In genomic region chr2:131394147-131394931, GRCh38 we compare ENCODE assay signal across 9 cellular contexts. TPM values are rescaled to one million over a fixed set of nuclear protein-coding genes. Genes with fewer than 3 reads are reported as not detected.
DNase-seq lines count a peak whose midpoint lies in the region; ATAC-seq and TF ChIP-seq lines count a peak whose summit lies in the region.
"Had no signal": no experiment of that assay in that cellular context is flagged by ENCODE, and none has a peak within 500 bp of the region (broad histone marks: within the 10 kb centered on the region; RNA-seq: fewer than 3 reads in every experiment).

No MANE protein-coding gene starts in this region.

- no peaks in the 10 kb centered on the region for H3K9me2 ChIP-seq in neural cell (ENCODE audit: insufficient read depth, low read length)

- no peak overlapping the region for H3K4me2 ChIP-seq in neural cell (ENCODE audit: low read length)

- peaks cover 11% of the 10 kb centered on the region for H3K27me3 ChIP-seq in neural cell (ENCODE audit: insufficient read depth, low read depth, low read length)

- DNase-seq in DMS53 (lab: John Stamatoyannopoulos, UW), result peak; percentile 62
- peak; percentile 28 for DNase-seq in NCI-H146 treated with DMSO at 0.1 percent for 48 hours (lab: John Stamatoyannopoulos, UW; ENCODE audit: unreplicated experiment)
- no peak for DNase-seq in fibroblast of pulmonary artery (ENCODE audit: low read depth)
- DNase-seq in NCI-H748 (lab: John Stamatoyannopoulos, UW; ENCODE audit: unreplicated experiment), result no peak
- no peak for DNase-seq in NCI-H526 (lab: John Stamatoyannopoulos, UW)
- DNase-seq in SW 1271 (lab: John Stamatoyannopoulos, UW), result no peak
- DNase-seq: NCI-H1694 had no signal

- H3K4me3 ChIP-seq in fibroblast of pulmonary artery (replicated peaks; ENCODE audit: low read depth, low read length) (peak overlapping the region; percentile 21), neural cell (ENCODE audit: low read length) (peak overlapping the region; percentile 25)

- TF ChIP-seq RAD21 in neural cell (conservative IDR thresholded peaks at IDR 0.05), result no peak

- no peaks in the 10 kb centered on the region for H3K79me2 ChIP-seq in neural cell (replicated peaks; ENCODE audit: insufficient read depth, low read length)

- H2AFZ ChIP-seq in neural cell (ENCODE audit: low read depth, low read length), result no peak overlapping the region

- H3K27ac ChIP-seq in neural cell (ENCODE audit: low read length), result no peak overlapping the region

- no peak for TF ChIP-seq CTCF in fibroblast of pulmonary artery (IDR thresholded peaks at IDR 0.05; ENCODE audit: low read length, missing control alignments)
- no peak for TF ChIP-seq CTCF in neural cell (IDR thresholded peaks at IDR 0.05; ENCODE audit: poor library complexity, severe bottlenecking)

- H3K9me3 ChIP-seq in neural cell (ENCODE audit: low read length), result no peaks in the 10 kb centered on the region

- H3K9ac ChIP-seq in neural cell (ENCODE audit: low read length), result no peak overlapping the region

- no peaks in the 10 kb centered on the region for H3K36me3 ChIP-seq in neural cell (ENCODE audit: insufficient read depth, low read length)

- H4K20me1 ChIP-seq in neural cell (ENCODE audit: insufficient read depth), result no peaks in the 10 kb centered on the region

- H3F3A ChIP-seq in neural cell (ENCODE audit: insufficient read depth, low read length, poor library complexity, severe bottlenecking), result no peaks in the 10 kb centered on the region

- no peak for TF ChIP-seq EP300 in neural cell (conservative IDR thresholded peaks at IDR 0.05; ENCODE audit: poor library complexity, severe bottlenecking)

- no peak for ATAC-seq in GM18517 (IDR thresholded peaks at IDR 0.05; ENCODE audit: unreplicated experiment)

TF ChIP-seq in neural cell, 6 proteins besides CTCF, POLR2A, EP300 and RAD21:
- TF ChIP-seq SMC3 (conservative IDR thresholded peaks at IDR 0.05; ENCODE audit: poor library complexity), result no peak
- TF ChIP-seq, protein P1, sequence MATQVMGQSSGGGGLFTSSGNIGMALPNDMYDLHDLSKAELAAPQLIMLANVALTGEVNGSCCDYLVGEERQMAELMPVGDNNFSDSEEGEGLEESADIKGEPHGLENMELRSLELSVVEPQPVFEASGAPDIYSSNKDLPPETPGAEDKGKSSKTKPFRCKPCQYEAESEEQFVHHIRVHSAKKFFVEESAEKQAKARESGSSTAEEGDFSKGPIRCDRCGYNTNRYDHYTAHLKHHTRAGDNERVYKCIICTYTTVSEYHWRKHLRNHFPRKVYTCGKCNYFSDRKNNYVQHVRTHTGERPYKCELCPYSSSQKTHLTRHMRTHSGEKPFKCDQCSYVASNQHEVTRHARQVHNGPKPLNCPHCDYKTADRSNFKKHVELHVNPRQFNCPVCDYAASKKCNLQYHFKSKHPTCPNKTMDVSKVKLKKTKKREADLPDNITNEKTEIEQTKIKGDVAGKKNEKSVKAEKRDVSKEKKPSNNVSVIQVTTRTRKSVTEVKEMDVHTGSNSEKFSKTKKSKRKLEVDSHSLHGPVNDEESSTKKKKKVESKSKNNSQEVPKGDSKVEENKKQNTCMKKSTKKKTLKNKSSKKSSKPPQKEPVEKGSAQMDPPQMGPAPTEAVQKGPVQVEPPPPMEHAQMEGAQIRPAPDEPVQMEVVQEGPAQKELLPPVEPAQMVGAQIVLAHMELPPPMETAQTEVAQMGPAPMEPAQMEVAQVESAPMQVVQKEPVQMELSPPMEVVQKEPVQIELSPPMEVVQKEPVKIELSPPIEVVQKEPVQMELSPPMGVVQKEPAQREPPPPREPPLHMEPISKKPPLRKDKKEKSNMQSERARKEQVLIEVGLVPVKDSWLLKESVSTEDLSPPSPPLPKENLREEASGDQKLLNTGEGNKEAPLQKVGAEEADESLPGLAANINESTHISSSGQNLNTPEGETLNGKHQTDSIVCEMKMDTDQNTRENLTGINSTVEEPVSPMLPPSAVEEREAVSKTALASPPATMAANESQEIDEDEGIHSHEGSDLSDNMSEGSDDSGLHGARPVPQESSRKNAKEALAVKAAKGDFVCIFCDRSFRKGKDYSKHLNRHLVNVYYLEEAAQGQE (IDR thresholded peaks at IDR 0.05; ENCODE audit: borderline replicate concordance), result no peak
- TF ChIP-seq EZH2 (IDR thresholded peaks at IDR 0.05; ENCODE audit: borderline replicate concordance, insufficient read depth, low read length, poor library complexity, severe bottlenecking), result no peak
- TF ChIP-seq MXI1 (conservative IDR thresholded peaks at IDR 0.05; ENCODE audit: poor library complexity, severe bottlenecking), result no peak
- TF ChIP-seq POLR2AphosphoS5 (IDR thresholded peaks at IDR 0.05), result no peak
- TF ChIP-seq TAF1 (IDR thresholded peaks at IDR 0.05; ENCODE audit: low read depth), result no peak
TF ChIP-seq in neural cell: peak in this region for 0.

RNA-seq across cellular contexts. Expression of gene RAB6D, which starts 30.4 kb away (rescaled TPM):
- 0.63 and 0.68 TPM in 2 replicates for polyA plus RNA-seq in neural cell
- 2.2 TPM in 2 replicates for polyA minus RNA-seq in neural cell

Comparison
In these comparisons a context has a peak if more than half of its experiments do, and no peak if none do; other contexts are left out.
1. DNase-seq: peak in DMS53 (single experiment) and NCI-H146 treated with DMSO at 0.1 percent for 48 hours (single experiment); none in fibroblast of pulmonary artery (single experiment), NCI-H748 (single experiment), NCI-H526 (0 of 2) and SW 1271 (0 of 2).